8 cellular contexts compared by ENCODE assay signal in the genomic region with DNA sequence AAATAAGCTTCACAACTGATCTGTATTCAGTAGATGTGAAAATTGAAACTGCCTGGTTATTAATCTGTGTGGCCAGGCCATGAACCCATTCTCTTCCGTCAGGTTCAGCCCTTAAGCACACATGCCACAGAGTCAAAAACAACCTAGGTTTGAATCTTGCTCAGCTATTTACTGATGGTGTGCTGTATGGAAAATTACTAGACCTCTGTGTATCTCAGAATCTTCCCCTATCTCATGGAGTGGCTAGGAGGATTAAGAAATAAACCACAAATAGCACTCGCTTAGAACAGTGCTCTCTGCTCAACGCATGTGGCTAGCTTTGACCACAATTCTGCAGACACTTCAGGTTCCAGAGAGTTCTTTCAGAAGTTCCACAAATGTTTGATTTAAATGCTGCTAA.
DNase-seq lines count a peak whose midpoint lies in the region; ATAC-seq and TF ChIP-seq lines count a peak whose summit lies in the region.

No MANE protein-coding gene starts in this region.

- peaks cover 0 to 13% (median 5%) of the 10 kb centered on the region in 7 donors for H3K9me3 Mint-ChIP-seq in naive B cell
- H3K9me3 Mint-ChIP-seq in activated CD4-positive, alpha-beta T cell treated with anti-CD3 and anti-CD28 coated beads, Interleukin-2, amount 10 ng/mL, durations not matched to agents 24 days and 14 days, result peaks cover 12% of the 10 kb centered on the region

- H3K9me2 ChIP-seq in OCI-LY7 (ENCODE audit: insufficient read depth, low read length), result no peaks in the 10 kb centered on the region

- CTCF ChIA-PET in OCI-LY7 (lab: Charles Lee; ENCODE audit: unreplicated experiment), result interaction anchor here (1.0 to 1.8 kb wide), 2 partner anchors 14 to 92 kb away, joined by 3 to 10 read pairs; no protein-coding TSS in a partner anchor

- peaks cover 18% of the 10 kb centered on the region; the same call in 1 of the 2 replicates for H3K79me2 ChIP-seq in OCI-LY7 (ENCODE audit: insufficient read depth, low read depth, low read length)

- H3K36me3 Mint-ChIP-seq in naive B cell, result peaks cover 5 to 15% of the 10 kb centered on the region in 2 donors
- peaks cover 5% of the 10 kb centered on the region for H3K36me3 Mint-ChIP-seq in activated CD4-positive, alpha-beta T cell treated with anti-CD3 and anti-CD28 coated beads, Interleukin-2, amount 10 ng/mL, durations not matched to agents 24 days and 14 days (ENCODE audit: low read depth)

- H2AFZ ChIP-seq in OCI-LY7 (ENCODE audit: low read length), result peak overlapping the region; percentile 87

- H3K4me1 Mint-ChIP-seq in naive B cell, result peaks cover 59 to 93% (median 76%) of the 10 kb centered on the region in 3 donors
- peaks cover 11% of the 10 kb centered on the region for H3K4me1 Mint-ChIP-seq in activated CD4-positive, alpha-beta T cell treated with anti-CD3 and anti-CD28 coated beads, Interleukin-2, amount 10 ng/mL, durations not matched to agents 24 days and 14 days

- peak; percentile 55 for ATAC-seq in GM19035 (IDR thresholded peaks at IDR 0.05; ENCODE audit: unreplicated experiment)
- peak; percentile 69 for ATAC-seq in HG02943 (IDR thresholded peaks at IDR 0.05; ENCODE audit: low read depth, unreplicated experiment)
- ATAC-seq in naive B cell (ENCODE audit: low read depth in 2 of 2), result no peak

- H3K4me3 ChIP-seq in OCI-LY7 (ENCODE audit: low read depth, low read length, poor library complexity, severe bottlenecking), result no peak overlapping the region
- no peak overlapping the region for H3K4me3 ChIP-seq in dorsolateral prefrontal cortex
- H3K4me3 ChIP-seq in foreskin fibroblast (ENCODE audit: low read depth in 1 of 2, low read length in 2 of 2), result no peak overlapping the region

- BruUV-seq in OCI-LY7 (replicated peaks; lab: Mats Ljungman, UMichigan), result no TSS peak

- DNase-seq in OCI-LY7 (ENCODE audit: low spot score) (peak; percentile 58), naive B cell (no peak), NCI-H1436 (lab: John Stamatoyannopoulos, UW) (no peak), dorsolateral prefrontal cortex (no peak), foreskin fibroblast (no peak)
- no peak for DNase-seq in activated CD4-positive, alpha-beta T cell treated with anti-CD3 and anti-CD28 coated beads, Interleukin-2, amount 10 ng/mL, durations not matched to agents 24 days and 14 days

- no peaks in the 10 kb centered on the region for H3K27me3 ChIP-seq in dorsolateral prefrontal cortex

- intact Hi-C loops in OCI-LY7 (cut with micrococcal nuclease; ENCODE audit: unreplicated experiment), result no loop called here
- intact Hi-C loops in activated CD4-positive, alpha-beta T cell treated with anti-CD3 and anti-CD28 coated beads, Interleukin-2, amount 10 ng/mL, durations not matched to agents 24 days and 14 days (cut with micrococcal nuclease), result loop anchor here (5.0 kb wide), 1 partner anchor 40 kb away; no protein-coding TSS in a partner anchor
- intact Hi-C loops in dorsolateral prefrontal cortex (cut with DNase I), result no loop called here

- TF ChIP-seq CTCF in OCI-LY7 (conservative IDR thresholded peaks at IDR 0.05; ENCODE audit: low read length) (no peak), dorsolateral prefrontal cortex (IDR thresholded peaks at IDR 0.05 in 54 of 56, conservative IDR thresholded peaks at IDR 0.05 in 2 of 56; ENCODE audit: low read depth in 1 of 56, partially characterized antibody in 56 of 56) (no peak), foreskin fibroblast (IDR thresholded peaks at IDR 0.05; ENCODE audit: low read depth, low read length) (no peak)

- H3K4me1 ChIP-seq in OCI-LY7 (ENCODE audit: insufficient read depth, low read length, poor library complexity, severe bottlenecking), result peaks cover 65% of the 10 kb centered on the region

- H3K27ac ChIP-seq in OCI-LY7 (ENCODE audit: low read depth, low read length, poor library complexity, severe bottlenecking), result peak overlapping the region; percentile 98
- H3K27ac ChIP-seq in dorsolateral prefrontal cortex, result peak overlapping the region in 11 of 59 donors; percentile 2 to 62 (median 34)

- no peaks in the 10 kb centered on the region for H4K20me1 ChIP-seq in OCI-LY7 (ENCODE audit: insufficient read depth, low read length)

- H3K4me3 Mint-ChIP-seq in naive B cell, result peak overlapping the region in 3 of 8 donors; percentile 12 to 87 (median 61)
- H3K4me3 Mint-ChIP-seq in activated CD4-positive, alpha-beta T cell treated with anti-CD3 and anti-CD28 coated beads, Interleukin-2, amount 10 ng/mL, durations not matched to agents 24 days and 14 days, result no peak overlapping the region

- H3K27me3 Mint-ChIP-seq in naive B cell, result no peaks in the 10 kb centered on the region
- H3K27me3 Mint-ChIP-seq in activated CD4-positive, alpha-beta T cell treated with anti-CD3 and anti-CD28 coated beads, Interleukin-2, amount 10 ng/mL, durations not matched to agents 24 days and 14 days, result no peaks in the 10 kb centered on the region

- no peaks in the 10 kb centered on the region for H3K9me3 ChIP-seq in OCI-LY7 (ENCODE audit: low read length)

- H3K4me2 ChIP-seq in OCI-LY7 (ENCODE audit: low read length), result peak overlapping the region; percentile 91

- peak overlapping the region; percentile 90 to 98 (median 96) for H3K27ac Mint-ChIP-seq in naive B cell
- H3K27ac Mint-ChIP-seq in activated CD4-positive, alpha-beta T cell treated with anti-CD3 and anti-CD28 coated beads, Interleukin-2, amount 10 ng/mL, durations not matched to agents 24 days and 14 days, result no peak overlapping the region

- H3K36me3 ChIP-seq in OCI-LY7 (ENCODE audit: insufficient read depth, low read length), result peaks cover 4% of the 10 kb centered on the region; the same call in 1 of the 2 replicates

- POLR2A ChIA-PET in OCI-LY7 (lab: Charles Lee), result interaction anchor here (0.7 to 10.0 kb wide), 19 partner anchors 11 to 318 kb away, joined by 3 to 238 read pairs (median 5); a partner anchor contains a TSS

Comparison
In these comparisons a context has a peak if more than half of its experiments do, and no peak if none do; other contexts are left out.
1. ATAC-seq: peak in GM19035 (single experiment) and HG02943 (single experiment); none in naive B cell (0 of 2).